In genomic region chr19:11766597-11767591, GRCh38 we compare ENCODE assay signal across 7 cellular contexts. TPM values are rescaled to one million over a fixed set of nuclear protein-coding genes. Genes with fewer than 3 reads are reported as not detected.
DNase-seq lines count a peak whose midpoint lies in the region; ATAC-seq and TF ChIP-seq lines count a peak whose summit lies in the region.

Gene ZNF441, plus strand, starts transcription at chr19:11767000. Its CDS starts 194 bp downstream, at chr19:11767194.

- in situ Hi-C loops in T47D (cut with HindIII; ENCODE audit: low pct_unique_long_range_greater_than_20kb, low sequenced_read_pairs), result no loop called here

- H3K27ac ChIP-seq in VCaP (peak within 1 kb of the TSS; percentile 90), iPS-20b (ENCODE audit: low read length) (no peak within 1 kb of the TSS), skeletal muscle tissue (ENCODE audit: low read depth, low read length) (peak within 1 kb of the TSS; percentile 93)

- H3K4me1 ChIP-seq in iPS-20b (ENCODE audit: insufficient read depth, low read length) (no peaks in the 10 kb centered on the region), skeletal muscle tissue (ENCODE audit: control insufficient read depth in 3 of 3, insufficient read depth in 3 of 3, low read length in 3 of 3) (peaks cover 12 to 20% (median 12%) of the 10 kb centered on the region in 3 donors)

- H3K36me3 ChIP-seq in iPS-20b (ENCODE audit: insufficient read depth, low read depth, low read length) (no peaks in the 10 kb centered on the region), skeletal muscle tissue (ENCODE audit: control insufficient read depth in 3 of 3, insufficient read depth in 3 of 3, low read length in 3 of 3) (peaks cover 0 to 3% (median 0%) of the 10 kb centered on the region in 3 donors)

- peaks cover 7% of the 10 kb centered on the region for H3K9me3 ChIP-seq in iPS-20b (ENCODE audit: insufficient read depth, low read depth, low read length)
- no peaks in the 10 kb centered on the region for H3K9me3 ChIP-seq in skeletal muscle tissue (ENCODE audit: control insufficient read depth in 3 of 3, low read length in 3 of 3)

- TF ChIP-seq POLR2A in GM18526 (IDR thresholded peaks at IDR 0.05; ENCODE audit: extremely low read depth, insufficient read length), result peak; percentile 80

- ATAC-seq in HG03060 (IDR thresholded peaks at IDR 0.05; ENCODE audit: low read depth, unreplicated experiment), result peak; percentile 73

- no peak for TF ChIP-seq CTCF in VCaP (conservative IDR thresholded peaks at IDR 0.05)

- H3K27me3 ChIP-seq in iPS-20b (ENCODE audit: insufficient read depth, low read length) (peaks cover 25% of the 10 kb centered on the region), skeletal muscle tissue (ENCODE audit: control insufficient read depth in 3 of 3, insufficient read depth in 3 of 3, low read length in 3 of 3) (no peaks in the 10 kb centered on the region)

- H3K9ac ChIP-seq in iPS-20b (ENCODE audit: low read depth, low read length) (peak within 1 kb of the TSS; percentile 46; the same call in 1 of the 2 replicates), skeletal muscle tissue (ENCODE audit: low read depth in 1 of 3, low read length in 3 of 3) (peak within 1 kb of the TSS; percentile 89 to 97 (median 90))

- peak within 1 kb of the TSS; percentile 74 for H3K4me3 ChIP-seq in iPS-20b (ENCODE audit: low read length)
- peak within 1 kb of the TSS; percentile 82 to 90 (median 86) for H3K4me3 ChIP-seq in skeletal muscle tissue (ENCODE audit: low read length in 3 of 3)

- DNase-seq in NCI-H2171 (lab: John Stamatoyannopoulos, UW), result peak; percentile 48
- DNase-seq in T47D (ENCODE audit: low read depth in 1 of 2, low spot score in 1 of 2), result peak; percentile 63 to 96

RNA-seq across cellular contexts. Expression of gene ZNF441, which starts in this region (rescaled TPM):
- total RNA-seq in skeletal muscle tissue, result 5.2 TPM
